In genomic region chr3:62051506-62051905, GRCh38 we compare ENCODE assay signal across 8 cellular contexts.
DNase-seq lines count a peak whose midpoint lies in the region; TF ChIP-seq lines count a peak whose summit lies in the region.

No MANE protein-coding gene starts in this region.

- DNase-seq in Caco-2 (peak in 1 of 2 experiments; percentile 18), KBM-7 (peak; percentile 27), WERI-Rb-1 (peak; percentile 54), kidney epithelial cell (ENCODE audit: low read depth) (no peak), AG08395 (ENCODE audit: low spot score) (no peak), GM19238 (ENCODE audit: insufficient read length, low spot score) (no peak)
- DNase-seq in effector memory CD4-positive, alpha-beta T cell, result no peak
- no peak for DNase-seq in T-helper 2 cell treated with Interferon-gamma antibody and Interleukin-4, amounts not matched to agents 5 μg/mL and 100 μg/mL, for 36 hours (ENCODE audit: low spot score)

- no peaks in the 10 kb centered on the region for H3K4me1 ChIP-seq in Caco-2
- no peaks in the 10 kb centered on the region for H3K4me1 ChIP-seq in effector memory CD4-positive, alpha-beta T cell (ENCODE audit: control insufficient read depth, insufficient read depth, low read length, poor library complexity, severe bottlenecking)

- POLR2A ChIA-PET in Caco-2 (lab: Charles Lee), result no interaction called here

- H3K4me3 ChIP-seq in Caco-2 (ENCODE audit: low read depth, low read length), result no peak overlapping the region
- H3K4me3 ChIP-seq in WERI-Rb-1 (ENCODE audit: low read depth, low read length), result no peak overlapping the region
- no peak overlapping the region for H3K4me3 ChIP-seq in kidney epithelial cell (ENCODE audit: low read depth, low read length)
- H3K4me3 ChIP-seq in effector memory CD4-positive, alpha-beta T cell (ENCODE audit: insufficient read depth, low read depth, low read length, poor library complexity, severe bottlenecking), result no peak overlapping the region

- in situ Hi-C loops in KBM-7 (cut with MboI; ENCODE audit: low pct_unique_long_range_greater_than_20kb, low sequenced_read_pairs), result no loop called here

- H3K27ac ChIP-seq in WERI-Rb-1, result no peak overlapping the region
- no peak overlapping the region for H3K27ac ChIP-seq in effector memory CD4-positive, alpha-beta T cell (ENCODE audit: insufficient read depth, low read length, poor library complexity, severe bottlenecking)

- CTCF ChIA-PET in Caco-2 (lab: Charles Lee), result no interaction called here

- no peak overlapping the region for H3K4me3 Mint-ChIP-seq in Caco-2 (ENCODE audit: unreplicated experiment)
- no peak overlapping the region for H3K4me3 Mint-ChIP-seq in T-helper 2 cell treated with Interferon-gamma antibody and Interleukin-4, amounts not matched to agents 5 μg/mL and 100 μg/mL, for 36 hours

- H3K36me3 ChIP-seq in Caco-2 (ENCODE audit: control insufficient read depth, insufficient read depth, low read length), result no peaks in the 10 kb centered on the region
- H3K36me3 ChIP-seq in WERI-Rb-1, result no peaks in the 10 kb centered on the region
- no peaks in the 10 kb centered on the region for H3K36me3 ChIP-seq in kidney epithelial cell (ENCODE audit: control insufficient read depth, insufficient read depth, low read length)
- H3K36me3 ChIP-seq in effector memory CD4-positive, alpha-beta T cell (ENCODE audit: control insufficient read depth, insufficient read depth, low read length), result no peaks in the 10 kb centered on the region

- no peaks in the 10 kb centered on the region for H3K9me3 Mint-ChIP-seq in Caco-2 (ENCODE audit: unreplicated experiment)
- no peaks in the 10 kb centered on the region for H3K9me3 Mint-ChIP-seq in T-helper 2 cell treated with Interferon-gamma antibody and Interleukin-4, amounts not matched to agents 5 μg/mL and 100 μg/mL, for 36 hours

- no peaks in the 10 kb centered on the region for H3K27me3 Mint-ChIP-seq in Caco-2 (ENCODE audit: insufficient read depth, unreplicated experiment)
- H3K27me3 Mint-ChIP-seq in T-helper 2 cell treated with Interferon-gamma antibody and Interleukin-4, amounts not matched to agents 5 μg/mL and 100 μg/mL, for 36 hours (ENCODE audit: low read depth), result no peaks in the 10 kb centered on the region

- TF ChIP-seq CTCF in Caco-2 (IDR thresholded peaks at IDR 0.05; ENCODE audit: insufficient read depth in 1 of 2, low read depth in 1 of 2, low read length in 1 of 2, severe bottlenecking in 1 of 2, unreplicated experiment in 1 of 2), result peak; percentile 17 to 24
- TF ChIP-seq CTCF in WERI-Rb-1 (IDR thresholded peaks at IDR 0.05; ENCODE audit: low read depth, low read length), result peak; percentile 39
- TF ChIP-seq CTCF in kidney epithelial cell (IDR thresholded peaks at IDR 0.05; ENCODE audit: insufficient read depth, low read length, poor library complexity, severe bottlenecking), result peak; percentile 42

- BruUV-seq in Caco-2 (replicated peaks; lab: Mats Ljungman, UMichigan), result no TSS peak

- no peaks in the 10 kb centered on the region for H3K36me3 Mint-ChIP-seq in Caco-2 (ENCODE audit: insufficient read depth, unreplicated experiment)
- H3K36me3 Mint-ChIP-seq in T-helper 2 cell treated with Interferon-gamma antibody and Interleukin-4, amounts not matched to agents 5 μg/mL and 100 μg/mL, for 36 hours (ENCODE audit: low read depth), result no peaks in the 10 kb centered on the region

- H3K27me3 ChIP-seq in Caco-2 (replicated peaks; ENCODE audit: control insufficient read depth, insufficient read depth, low read length), result no peaks in the 10 kb centered on the region
- no peaks in the 10 kb centered on the region for H3K27me3 ChIP-seq in WERI-Rb-1 (ENCODE audit: insufficient read depth, low read depth, severe bottlenecking)
- no peaks in the 10 kb centered on the region for H3K27me3 ChIP-seq in kidney epithelial cell (ENCODE audit: control insufficient read depth, insufficient read depth, low read length)
- H3K27me3 ChIP-seq in effector memory CD4-positive, alpha-beta T cell (replicated peaks; ENCODE audit: control insufficient read depth, insufficient read depth, low read length, poor library complexity, severe bottlenecking), result no peaks in the 10 kb centered on the region

- H3K4me1 Mint-ChIP-seq in Caco-2 (ENCODE audit: low read depth, unreplicated experiment), result peaks cover 6% of the 10 kb centered on the region
- H3K4me1 Mint-ChIP-seq in T-helper 2 cell treated with Interferon-gamma antibody and Interleukin-4, amounts not matched to agents 5 μg/mL and 100 μg/mL, for 36 hours (ENCODE audit: low read depth), result no peaks in the 10 kb centered on the region

- no peaks in the 10 kb centered on the region for H3K9me3 ChIP-seq in Caco-2
- no peaks in the 10 kb centered on the region for H3K9me3 ChIP-seq in WERI-Rb-1 (ENCODE audit: severe bottlenecking)
- H3K9me3 ChIP-seq in effector memory CD4-positive, alpha-beta T cell (ENCODE audit: control insufficient read depth, low read length), result no peaks in the 10 kb centered on the region

- intact Hi-C loops in Caco-2 (cut with micrococcal nuclease; ENCODE audit: unreplicated experiment), result loop anchor here (5.0 kb wide), 1 partner anchor 194 kb away; no protein-coding TSS in a partner anchor

- H3K27ac Mint-ChIP-seq in Caco-2 (ENCODE audit: unreplicated experiment), result no peak overlapping the region
- H3K27ac Mint-ChIP-seq in T-helper 2 cell treated with Interferon-gamma antibody and Interleukin-4, amounts not matched to agents 5 μg/mL and 100 μg/mL, for 36 hours, result no peak overlapping the region

Comparison
In these comparisons a context has a peak if more than half of its experiments do, and no peak if none do; other contexts are left out.
1. DNase-seq: peak in KBM-7 (single experiment) and WERI-Rb-1 (single experiment); none in kidney epithelial cell (single experiment), effector memory CD4-positive, alpha-beta T cell (0 of 3), AG08395 (single experiment), T-helper 2 cell treated with Interferon-gamma antibody and Interleukin-4, amounts not matched to agents 5 μg/mL and 100 μg/mL, for 36 hours (single experiment) and GM19238 (single experiment).
2. Peak in every context shown above with its lines, with median percentiles within 50 percentile points of each other: CTCF ChIP-seq.